In the genomic region with DNA sequence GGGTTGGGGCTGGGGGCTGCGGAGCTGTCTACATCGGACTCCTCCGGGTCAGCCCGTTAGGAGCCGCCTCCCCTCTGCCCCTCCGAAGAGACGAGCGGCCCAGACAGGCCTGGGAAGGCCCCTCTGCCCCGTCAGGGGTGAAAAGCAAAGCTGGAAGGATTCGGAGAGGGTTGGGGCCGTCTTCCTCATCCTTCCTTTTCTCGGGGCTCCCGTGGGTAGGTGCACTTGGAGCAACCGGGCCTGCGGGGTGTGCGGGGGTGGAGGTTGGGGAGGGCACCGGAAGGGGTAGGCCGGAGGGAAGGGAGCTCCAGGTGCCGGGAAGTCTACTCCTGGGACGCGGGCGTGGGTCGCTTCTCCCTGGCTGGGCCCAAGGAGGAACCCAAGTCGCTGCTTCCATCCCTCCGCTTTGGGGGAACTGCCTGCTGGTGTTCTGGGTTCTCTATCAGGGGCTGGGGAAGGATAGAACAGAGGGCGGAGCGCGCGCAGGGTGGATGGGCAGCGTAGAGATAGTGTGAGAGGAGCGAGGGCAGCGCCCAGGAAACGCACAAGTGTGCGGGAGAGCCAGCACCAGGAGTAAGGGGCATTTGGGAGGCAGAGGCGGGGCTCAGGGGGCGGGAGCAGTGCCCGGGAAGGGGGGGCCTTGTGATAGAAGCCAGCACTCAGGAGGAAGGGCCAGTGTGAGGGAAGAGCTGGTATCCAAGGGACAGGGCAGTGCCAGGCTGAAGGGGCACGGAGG, we compare ENCODE assay signal across 8 cellular contexts. TPM values are rescaled to one million over a fixed set of nuclear protein-coding genes. Genes with fewer than 3 reads are reported as not detected.
DNase-seq lines count a peak whose midpoint lies in the region; ATAC-seq and TF ChIP-seq lines count a peak whose summit lies in the region.

No MANE protein-coding gene starts in this region.

- peaks cover 15% of the 10 kb centered on the region for H3K4me1 Mint-ChIP-seq in activated T-helper 17 cell treated with anti-CD3 and anti-CD28 coated beads, Interleukin-2, amount 50 U/mL, for 72 hours

- H2AK5ac ChIP-seq in neuronal stem cell (ENCODE audit: low read depth, low read length), result peak overlapping the region; percentile 99

- DNase-seq in NCI-H524 (lab: John Stamatoyannopoulos, UW), result peak; percentile 71 to 80
- DNase-seq in NCI-H524 treated with DMSO at 0.1 percent for 48 hours (lab: John Stamatoyannopoulos, UW), result no peak
- peak; percentile 38 for DNase-seq in NOMO-1 treated with DMSO at 0.1 percent for 48 hours (lab: John Stamatoyannopoulos, UW; ENCODE audit: unreplicated experiment)
- DNase-seq in fibroblast of villous mesenchyme (ENCODE audit: low read depth), result peak; percentile 74
- no peak for DNase-seq in neuronal stem cell (ENCODE audit: low spot score)
- peak in 1 of 2 donors; percentile 64 for DNase-seq in tibial nerve (ENCODE audit: low spot score in 2 of 2)

- peaks cover 41% of the 10 kb centered on the region for H3K36me3 Mint-ChIP-seq in activated T-helper 17 cell treated with anti-CD3 and anti-CD28 coated beads, Interleukin-2, amount 50 U/mL, for 72 hours (ENCODE audit: low read depth)

- H3K9me3 Mint-ChIP-seq in activated T-helper 17 cell treated with anti-CD3 and anti-CD28 coated beads, Interleukin-2, amount 50 U/mL, for 72 hours, result no peaks in the 10 kb centered on the region

- no peak for TF ChIP-seq EP300 in tibial nerve (IDR thresholded peaks at IDR 0.05)

- H3K27me3 Mint-ChIP-seq in activated T-helper 17 cell treated with anti-CD3 and anti-CD28 coated beads, Interleukin-2, amount 50 U/mL, for 72 hours, result no peaks in the 10 kb centered on the region

- H3K4me3 ChIP-seq in fibroblast of villous mesenchyme (ENCODE audit: low read depth, low read length) (peak overlapping the region; percentile 84), neuronal stem cell (ENCODE audit: low read length in 2 of 2) (peak overlapping the region; percentile 82 to 96), tibial nerve (peak overlapping the region; percentile 65 to 98 (median 93))

- peak overlapping the region; percentile 98 for H3K27ac Mint-ChIP-seq in activated T-helper 17 cell treated with anti-CD3 and anti-CD28 coated beads, Interleukin-2, amount 50 U/mL, for 72 hours

- no peak overlapping the region for H4K8ac ChIP-seq in neuronal stem cell (ENCODE audit: low read depth, low read length)

- peak overlapping the region; percentile 95 for H4K91ac ChIP-seq in neuronal stem cell (ENCODE audit: low read depth, low read length, poor library complexity)

- H3K9ac ChIP-seq in neuronal stem cell (ENCODE audit: low read depth, low read length, poor library complexity), result peak overlapping the region; percentile 92

- H3K4me2 ChIP-seq in neuronal stem cell (ENCODE audit: insufficient read depth, low read length, poor library complexity, severe bottlenecking), result peak overlapping the region; percentile 97

- ATAC-seq in HG03196 (IDR thresholded peaks at IDR 0.05; ENCODE audit: unreplicated experiment), result peak; percentile 11
- peak; percentile 26 for ATAC-seq in activated T-helper 17 cell treated with anti-CD3 and anti-CD28 coated beads, Interleukin-2, amount 50 U/mL, for 72 hours (replicated peaks)

- WGBS in neuronal stem cell (ENCODE audit: extremely low coverage in 2 of 2, insufficient read length in 2 of 2, insufficient replicate concordance in 1 of 2), 2 donors, result no CpG with 5 or more reads among the region's 38 CpGs
- WGBS in tibial nerve, 2 donors, result 1 to 2% methylated on average over 29 to 38 of the region's 38 CpGs

- H3K23ac ChIP-seq in neuronal stem cell (ENCODE audit: low read depth, low read length, poor library complexity), result peak overlapping the region; percentile 93

- peak overlapping the region; percentile 98 for H3K4ac ChIP-seq in neuronal stem cell (ENCODE audit: low read length)

- H3K9me3 ChIP-seq in neuronal stem cell (replicated peaks in 1 of 2; ENCODE audit: control insufficient read depth in 2 of 2, insufficient read depth in 1 of 2, low read depth in 1 of 2, low read length in 2 of 2) (no peaks in the 10 kb centered on the region), tibial nerve (no peaks in the 10 kb centered on the region)

- peak overlapping the region; percentile 98 for H2BK5ac ChIP-seq in neuronal stem cell (ENCODE audit: low read length)

- H2BK12ac ChIP-seq in neuronal stem cell (ENCODE audit: low read length), result peak overlapping the region; percentile 14

- peaks cover 23% of the 10 kb centered on the region for H3K79me1 ChIP-seq in neuronal stem cell (ENCODE audit: low read depth, low read length)

- peak in 1 of 2 donors; percentile 26 for TF ChIP-seq POLR2A in tibial nerve (IDR thresholded peaks at IDR 0.05)

- no peaks in the 10 kb centered on the region for H3K27me3 ChIP-seq in neuronal stem cell (ENCODE audit: control insufficient read depth in 3 of 3, insufficient read depth in 3 of 3, low read depth in 1 of 3, low read length in 3 of 3)
- H3K27me3 ChIP-seq in tibial nerve, result no peaks in the 10 kb centered on the region

- TF ChIP-seq CTCF in fibroblast of villous mesenchyme (IDR thresholded peaks at IDR 0.05; ENCODE audit: insufficient read depth, low read depth, low read length) (no peak), tibial nerve (IDR thresholded peaks at IDR 0.05) (no peak)

- peak overlapping the region; percentile 99 for H2BK15ac ChIP-seq in neuronal stem cell (ENCODE audit: low read length)

- H2BK120ac ChIP-seq in neuronal stem cell (ENCODE audit: low read depth, low read length), result peak overlapping the region; percentile 94

- peak overlapping the region; percentile 87 for H3K14ac ChIP-seq in neuronal stem cell (ENCODE audit: low read length)

- H3K36me3 ChIP-seq in neuronal stem cell (replicated peaks in 1 of 2; ENCODE audit: control insufficient read depth in 2 of 2, insufficient read depth in 2 of 2, low read length in 2 of 2), result peaks cover 34 to 52% of the 10 kb centered on the region in 2 donors
- H3K36me3 ChIP-seq in tibial nerve, result peaks cover 0 to 42% (median 3%) of the 10 kb centered on the region in 3 donors

- peak overlapping the region; percentile 88 for H2AFZ ChIP-seq in neuronal stem cell (ENCODE audit: low read length)

- H3K27ac ChIP-seq in neuronal stem cell (replicated peaks; ENCODE audit: low read length) (peak overlapping the region; percentile 99), tibial nerve (peak overlapping the region; percentile 92 to 100 (median 98))

- H3K4me3 Mint-ChIP-seq in activated T-helper 17 cell treated with anti-CD3 and anti-CD28 coated beads, Interleukin-2, amount 50 U/mL, for 72 hours, result peak overlapping the region; percentile 94

- H3K4me1 ChIP-seq in neuronal stem cell (ENCODE audit: control insufficient read depth in 2 of 2, insufficient read depth in 1 of 2, low read depth in 1 of 2, low read length in 2 of 2), result peaks cover 21 to 24% of the 10 kb centered on the region in 2 donors
- peaks cover 0 to 57% (median 27%) of the 10 kb centered on the region in 4 donors for H3K4me1 ChIP-seq in tibial nerve

- peak overlapping the region; percentile 95 for H3K18ac ChIP-seq in neuronal stem cell (ENCODE audit: low read length)

RNA-seq across cellular contexts. Expression of a gene that starts 0.6 kb away (rescaled TPM):
- 100 to 1,000 TPM; 156 to 183 TPM for total RNA-seq in activated T-helper 17 cell treated with anti-CD3 and anti-CD28 coated beads, Interleukin-2, amount 50 U/mL, for 72 hours
- total RNA-seq in fibroblast of villous mesenchyme (39.6 and 61.3 TPM in 2 replicates), tibial nerve (100 to 1,000 TPM in 1 of 4 donors, 10 to 100 TPM in 3; 65.1 to 181 (median 95.3) TPM)
- 80.4 TPM for polyA plus RNA-seq in neuronal stem cell (2013, experiment 1 of 2)
- 80.9 TPM for polyA plus RNA-seq in neuronal stem cell (2013, experiment 2 of 2)

RNA-seq across cellular contexts. Expression of a gene that starts 0.7 kb away (rescaled TPM):
- 10 to 100 TPM in 1 of 2 donors, 1 to 10 TPM in 1; 9.5 to 13.7 TPM for total RNA-seq in activated T-helper 17 cell treated with anti-CD3 and anti-CD28 coated beads, Interleukin-2, amount 50 U/mL, for 72 hours
- total RNA-seq in fibroblast of villous mesenchyme (4.2 and 6.0 TPM in 2 replicates), tibial nerve (10 to 100 TPM; 51.3 to 86.3 (median 54.9) TPM)
- polyA plus RNA-seq in neuronal stem cell (2013, experiment 1 of 2), result 18.1 TPM
- 18.8 TPM for polyA plus RNA-seq in neuronal stem cell (2013, experiment 2 of 2)

RNA-seq across cellular contexts. Expression of a gene that starts 15.9 kb away (rescaled TPM):
- total RNA-seq in activated T-helper 17 cell treated with anti-CD3 and anti-CD28 coated beads, Interleukin-2, amount 50 U/mL, for 72 hours, result not detected
- total RNA-seq in fibroblast of villous mesenchyme (0.32 and 0.86 TPM in 2 replicates), tibial nerve (under 1 TPM in 3 of 4 donors, not detected in 1; 0.20 to 0.84 (median 0.44) TPM)
- 1.4 TPM for polyA plus RNA-seq in neuronal stem cell (2013, experiment 1 of 2)
- polyA plus RNA-seq in neuronal stem cell (2013, experiment 2 of 2), result 1.7 TPM

RNA-seq across cellular contexts. Expression of a gene that starts 17.8 kb away (rescaled TPM):
- under 1 TPM; 0.05 to 0.39 TPM for total RNA-seq in activated T-helper 17 cell treated with anti-CD3 and anti-CD28 coated beads, Interleukin-2, amount 50 U/mL, for 72 hours
- total RNA-seq in fibroblast of villous mesenchyme, result 1.7 and 3.5 TPM in 2 replicates
- 7.2 TPM for polyA plus RNA-seq in neuronal stem cell (2013, experiment 1 of 2)
- polyA plus RNA-seq in neuronal stem cell (2013, experiment 2 of 2), result 7.1 TPM
- 10 to 100 TPM; 29.1 to 44.6 (median 34.3) TPM for total RNA-seq in tibial nerve

RNA-seq across cellular contexts. Expression of a gene that starts 24.7 kb away (rescaled TPM):
- 1 to 10 TPM; 2.5 to 6.7 TPM for total RNA-seq in activated T-helper 17 cell treated with anti-CD3 and anti-CD28 coated beads, Interleukin-2, amount 50 U/mL, for 72 hours
- total RNA-seq in fibroblast of villous mesenchyme (13.9 and 17.3 TPM in 2 replicates), tibial nerve (10 to 100 TPM; 35.0 to 45.3 (median 39.6) TPM)
- polyA plus RNA-seq in neuronal stem cell (2013, experiment 1 of 2), result 16.7 TPM
- 15.7 TPM for polyA plus RNA-seq in neuronal stem cell (2013, experiment 2 of 2)

Comparison
In these comparisons a context has a peak if more than half of its experiments do, and no peak if none do; other contexts are left out.
1. DNase-seq: peak in NCI-H524 (2 of 2), NOMO-1 treated with DMSO at 0.1 percent for 48 hours (single experiment) and fibroblast of villous mesenchyme (single experiment); none in NCI-H524 treated with DMSO at 0.1 percent for 48 hours (single experiment) and neuronal stem cell (single experiment).
2. Peak in every context shown above with its lines, with median percentiles within 50 percentile points of each other: H3K4me3 ChIP-seq.